In genomic region chr10:91167406-91167805, GRCh38 we compare ENCODE assay signal across 25 cellular contexts.
"Had no signal": no experiment of that assay in that cellular context is flagged by ENCODE, and none has a peak within 500 bp of the region (broad histone marks: within the 10 kb centered on the region; RNA-seq: fewer than 3 reads in every experiment).

No MANE protein-coding gene starts in this region.

- H3K4me3 Mint-ChIP-seq: endodermal cell; mesothelial cell of epicardium; nephron; neural progenitor cell; stimulated activated naive CD8-positive, alpha-beta T cell treated with anti-CD3 and anti-CD28 coated beads, Interleukin-15, amount 100 ng/mL, for 72 hours had no signal

- H3K4me1 Mint-ChIP-seq: endodermal cell had no signal

- H3K36me3 Mint-ChIP-seq: neural progenitor cell had no signal

- H3K27ac Mint-ChIP-seq: endodermal cell; mesothelial cell of epicardium; nephron; neural progenitor cell; progenitor cell of endocrine pancreas; stimulated activated naive CD8-positive, alpha-beta T cell treated with anti-CD3 and anti-CD28 coated beads, Interleukin-15, amount 100 ng/mL, for 72 hours had no signal

- ATAC-seq: esophagus mucosa; foreskin keratinocyte; gastroesophageal sphincter; heart left ventricle; left lobe of liver; right lobe of liver; stimulated activated naive CD8-positive, alpha-beta T cell treated with anti-CD3 and anti-CD28 coated beads, Interleukin-15, amount 100 ng/mL, for 72 hours had no signal

- DNase-seq: effector CD8-positive, alpha-beta T cell; endodermal cell; foreskin keratinocyte; heart left ventricle; kidney; mesenchymal stem cell; right lobe of liver; small intestine; stimulated activated CD4-positive, alpha-beta T cell treated with anti-CD3 and anti-CD28 coated beads, Interleukin-15, amount 100 ng/mL, for 24 hours; stimulated activated CD4-positive, alpha-beta T cell treated with anti-CD3 and anti-CD28 coated beads, Interleukin-2, amount 100 ng/mL, for 48 hours; stimulated activated naive CD4-positive, alpha-beta T cell; stimulated activated naive CD8-positive, alpha-beta T cell treated with anti-CD3 and anti-CD28 coated beads, Interleukin-15, amount 100 ng/mL, for 72 hours; transverse colon had no signal

- FAIRE-seq: colon, kidney, small intestine had no signal

- H3K4me3 ChIP-seq: gastroesophageal sphincter, heart left ventricle, hepatocyte, lung, neural progenitor cell, right lobe of liver, suprapubic skin, transverse colon, vagina had no signal

- H3K27me3 Mint-ChIP-seq: stimulated activated naive CD8-positive, alpha-beta T cell treated with anti-CD3 and anti-CD28 coated beads, Interleukin-15, amount 100 ng/mL, for 72 hours had no signal
